ENCODE assay signal across 12 cellular contexts in the genomic region with DNA sequence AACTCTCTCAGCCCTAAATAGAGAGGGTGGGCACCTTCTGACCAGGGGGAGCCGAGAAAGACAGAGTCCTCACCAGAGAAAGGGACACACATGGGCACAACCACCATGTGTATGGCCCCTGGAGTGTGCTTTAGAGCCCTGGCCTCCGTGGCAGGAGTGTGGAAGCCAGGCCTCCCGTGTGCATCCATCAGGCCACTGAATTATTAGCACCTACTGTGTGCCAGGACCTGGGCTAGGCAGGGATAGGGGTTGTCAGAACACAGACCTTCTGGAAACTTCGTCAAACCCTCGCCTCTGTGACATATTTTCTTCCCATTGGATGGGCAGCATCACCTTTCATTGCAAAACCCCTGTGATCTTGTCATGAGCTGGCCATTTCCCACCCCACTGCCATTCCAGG.
DNase-seq lines count a peak whose midpoint lies in the region; ATAC-seq and TF ChIP-seq lines count a peak whose summit lies in the region.
"Had no signal": no experiment of that assay in that cellular context is flagged by ENCODE, and none has a peak within 500 bp of the region (broad histone marks: within the 10 kb centered on the region; RNA-seq: fewer than 3 reads in every experiment).

No MANE protein-coding gene starts in this region.

- no peaks in the 10 kb centered on the region for H3K27me3 ChIP-seq in CD4-positive, CD25-positive, alpha-beta regulatory T cell (ENCODE audit: control insufficient read depth, insufficient read depth, low read length)
- H3K27me3 ChIP-seq in RWPE2 (ENCODE audit: insufficient read depth, poor library complexity, severe bottlenecking) (no peaks in the 10 kb centered on the region), esophagus muscularis mucosa (no peaks in the 10 kb centered on the region), sigmoid colon (no peaks in the 10 kb centered on the region)

- TF ChIP-seq POLR2A in esophagus muscularis mucosa (IDR thresholded peaks at IDR 0.05; ENCODE audit: low read depth) (no peak), sigmoid colon (IDR thresholded peaks at IDR 0.05) (no peak)

- H3K4me1 Mint-ChIP-seq in CD4-positive, CD25-positive, alpha-beta regulatory T cell: peaks cover 0 to 88% (median 37%) of the 10 kb centered on the region in 4 donors

- H3K27me3 Mint-ChIP-seq in CD4-positive, CD25-positive, alpha-beta regulatory T cell: no peaks in the 10 kb centered on the region

- H3K4me3 Mint-ChIP-seq in CD4-positive, CD25-positive, alpha-beta regulatory T cell: peak overlapping the region in 3 of 4 donors; percentile 31 to 72 (median 55)
- H3K4me3 Mint-ChIP-seq: stimulated activated naive B cell treated with anti-CD40 and anti-IgM and Interleukin-4, amounts not matched to agents 10 μg/mL and 1 μg/mL and 100 μg/mL, for 72 hours had no signal

- TF ChIP-seq CTCF in RWPE2 (IDR thresholded peaks at IDR 0.05; ENCODE audit: poor library complexity, severe bottlenecking) (no peak), esophagus muscularis mucosa (IDR thresholded peaks at IDR 0.05) (no peak), sigmoid colon (IDR thresholded peaks at IDR 0.05) (no peak)

- intact Hi-C loops in esophagus muscularis mucosa (cut with DNase I): loop anchor here (5.0 kb wide), 1 partner anchor 75 kb away; no protein-coding TSS in a partner anchor
- intact Hi-C loops in sigmoid colon (cut with DNase I): loop anchor here (5.0 kb wide), 1 partner anchor 35 kb away; no protein-coding TSS in a partner anchor

- WGBS in esophagus muscularis mucosa: 100% methylated on average over 2 of the region's 5 CpGs
- 89 to 90% methylated on average over 5 of the region's 5 CpGs for WGBS in sigmoid colon, 2 donors

- no peaks in the 10 kb centered on the region for H3K36me3 ChIP-seq in CD4-positive, CD25-positive, alpha-beta regulatory T cell (ENCODE audit: control insufficient read depth, insufficient read depth, low read length)
- H3K36me3 ChIP-seq in RWPE2 (ENCODE audit: low read depth) (no peaks in the 10 kb centered on the region), esophagus muscularis mucosa (peaks cover 0 to 21% (median 12%) of the 10 kb centered on the region in 4 donors), sigmoid colon (peaks cover 0 to 12% (median 7%) of the 10 kb centered on the region in 4 donors)

- no peak for ATAC-seq in CD4-positive, CD25-positive, alpha-beta regulatory T cell (ENCODE audit: low read depth in 2 of 2)
- ATAC-seq in RWPE2 (ENCODE audit: low read depth): no peak
- ATAC-seq: Panc1 had no signal

- H3K27ac Mint-ChIP-seq in CD4-positive, CD25-positive, alpha-beta regulatory T cell: peak overlapping the region; percentile 76 to 95 (median 94)

- no peaks in the 10 kb centered on the region for H3K9me3 ChIP-seq in CD4-positive, CD25-positive, alpha-beta regulatory T cell (ENCODE audit: control insufficient read depth in 2 of 2, low read length in 2 of 2)
- no peaks in the 10 kb centered on the region for H3K9me3 ChIP-seq in RWPE2 (ENCODE audit: severe bottlenecking)
- no peaks in the 10 kb centered on the region for H3K9me3 ChIP-seq in esophagus muscularis mucosa
- H3K9me3 ChIP-seq in sigmoid colon: no peaks in the 10 kb centered on the region

- no peak for TF ChIP-seq EP300 in esophagus muscularis mucosa (IDR thresholded peaks at IDR 0.05)
- no peak for TF ChIP-seq EP300 in sigmoid colon (IDR thresholded peaks at IDR 0.05)

- H3K4me3 ChIP-seq in CD4-positive, CD25-positive, alpha-beta regulatory T cell (ENCODE audit: low read depth, low read length): no peak overlapping the region
- no peak overlapping the region for H3K4me3 ChIP-seq in RWPE2 (ENCODE audit: severe bottlenecking)
- H3K4me3 ChIP-seq in esophagus muscularis mucosa: no peak overlapping the region
- no peak overlapping the region for H3K4me3 ChIP-seq in sigmoid colon

- peaks cover 3% of the 10 kb centered on the region for H3K36me3 Mint-ChIP-seq in CD4-positive, CD25-positive, alpha-beta regulatory T cell

- DNase-seq in CD4-positive, CD25-positive, alpha-beta regulatory T cell: no peak
- DNase-seq in RWPE2 (ENCODE audit: low spot score) (no peak), esophagus muscularis mucosa (ENCODE audit: extremely low spot score) (no peak), sigmoid colon (no peak), HuH-7 (ENCODE audit: low spot score) (no peak), T-helper 9 cell (no peak), GF-D8 (lab: John Stamatoyannopoulos, UW) (no peak), kidney glomerular epithelial cell (lab: John Stamatoyannopoulos, UW) (no peak)
- DNase-seq: activated CD4-positive, alpha-beta T cell treated with anti-CD3 and anti-CD28 coated beads for 4 hours; NCI-H2171; stimulated activated naive B cell treated with anti-CD40 and anti-IgM and Interleukin-4, amounts not matched to agents 10 μg/mL and 1 μg/mL and 100 μg/mL, for 72 hours had no signal

- peaks cover 65% of the 10 kb centered on the region for H3K4me1 ChIP-seq in CD4-positive, CD25-positive, alpha-beta regulatory T cell (ENCODE audit: control insufficient read depth, insufficient read depth, low read length, poor library complexity, severe bottlenecking)
- H3K4me1 ChIP-seq in RWPE2 (ENCODE audit: insufficient read depth, poor library complexity, severe bottlenecking): peaks cover 41% of the 10 kb centered on the region
- H3K4me1 ChIP-seq in esophagus muscularis mucosa: peaks cover 99 to 100% (median 100%) of the 10 kb centered on the region in 4 donors
- peaks cover 0 to 100% (median 93%) of the 10 kb centered on the region in 4 donors for H3K4me1 ChIP-seq in sigmoid colon

- peak overlapping the region; percentile 43 for H3K27ac ChIP-seq in CD4-positive, CD25-positive, alpha-beta regulatory T cell (ENCODE audit: insufficient read depth, low read length, poor library complexity, severe bottlenecking)
- H3K27ac ChIP-seq in RWPE2 (ENCODE audit: poor library complexity, severe bottlenecking) (peak overlapping the region; percentile 95), esophagus muscularis mucosa (replicated peaks in 1 of 4) (peak overlapping the region; percentile 85 to 90 (median 88)), sigmoid colon (peak overlapping the region; percentile 85 to 92 (median 88))

- peaks cover 0 to 2% (median 0%) of the 10 kb centered on the region in 7 donors for H3K9me3 Mint-ChIP-seq in CD4-positive, CD25-positive, alpha-beta regulatory T cell
- H3K9me3 Mint-ChIP-seq: stimulated activated naive B cell treated with anti-CD40 and anti-IgM and Interleukin-4, amounts not matched to agents 10 μg/mL and 1 μg/mL and 100 μg/mL, for 72 hours had no signal

Comparison
In these comparisons a context has a peak if more than half of its experiments do, and no peak if none do; other contexts are left out.
1. H3K27ac ChIP-seq: peak in every context shown above with its lines; median percentile 95 in RWPE2; 88 in sigmoid colon; 88 in esophagus muscularis mucosa; 43 in CD4-positive, CD25-positive, alpha-beta regulatory T cell.